22 cellular contexts compared by ENCODE assay signal in genomic region chr2:86470890-86471289, GRCh38. TPM values are rescaled to one million over a fixed set of nuclear protein-coding genes. Genes with fewer than 3 reads are reported as not detected.
A peak's percentile ranks its signal among the peaks of the same experiment; 100 is the strongest.
DNase-seq lines count a peak whose midpoint lies in the region; ATAC-seq and TF ChIP-seq lines count a peak whose summit lies in the region.
"Had no signal": no experiment of that assay in that cellular context is flagged by ENCODE, and none has a peak within 500 bp of the region (broad histone marks: within the 10 kb centered on the region; RNA-seq: fewer than 3 reads in every experiment).

No MANE protein-coding gene starts in this region.

- H3K27me3 Mint-ChIP-seq in activated T-cell treated with anti-CD3 and anti-CD28 coated beads, Interleukin-2, amount 50 U/mL, for 24 hours: no peaks in the 10 kb centered on the region
- H3K27me3 Mint-ChIP-seq in activated T-cell treated with anti-CD3 and anti-CD28 coated beads, Interleukin-2, amount 50 U/mL, for 4 hours (ENCODE audit: low read depth): no peaks in the 10 kb centered on the region
- H3K27me3 Mint-ChIP-seq: B cell; CD4-positive, alpha-beta memory T cell; CD8-positive, alpha-beta memory T cell had no signal

- H3K4me3 Mint-ChIP-seq in activated T-cell treated with anti-CD3 and anti-CD28 coated beads, Interleukin-2, amount 50 U/mL, for 24 hours: no peak overlapping the region
- no peak overlapping the region for H3K4me3 Mint-ChIP-seq in activated T-cell treated with anti-CD3 and anti-CD28 coated beads, Interleukin-2, amount 50 U/mL, for 4 hours
- H3K4me3 Mint-ChIP-seq: B cell; CD4-positive, alpha-beta memory T cell; CD8-positive, alpha-beta memory T cell had no signal

- ATAC-seq in activated T-cell treated with anti-CD3 and anti-CD28 coated beads, Interleukin-2, amount 50 U/mL, for 4 hours: no peak
- ATAC-seq: A549, GM12878 had no signal

- peaks cover 94% of the 10 kb centered on the region for H3K36me3 Mint-ChIP-seq in activated T-cell treated with anti-CD3 and anti-CD28 coated beads, Interleukin-2, amount 50 U/mL, for 24 hours (ENCODE audit: low read depth)
- H3K36me3 Mint-ChIP-seq in activated T-cell treated with anti-CD3 and anti-CD28 coated beads, Interleukin-2, amount 50 U/mL, for 4 hours (ENCODE audit: insufficient read depth): peaks cover 58% of the 10 kb centered on the region

- H3K27ac ChIP-seq in VCaP (peak overlapping the region; percentile 40; the same call in 1 of the 2 replicates), coronary artery (no peak overlapping the region)
- H3K27ac ChIP-seq: 22Rv1; A549; BLaER1 treated with 17β-estradiol and CSF1 and Interleukin-3, amounts not matched to agents 10 nM and 100 nM; C4-2B had no signal

- DNase-seq in DMS53 (lab: John Stamatoyannopoulos, UW): peak; percentile 43
- DNase-seq in DMS53 treated with DMSO at 0.1 percent for 48 hours (lab: John Stamatoyannopoulos, UW; ENCODE audit: unreplicated experiment): no peak
- no peak for DNase-seq in activated T-cell treated with anti-CD3 and anti-CD28 coated beads, Interleukin-2, amount 50 U/mL, for 24 hours
- DNase-seq in activated T-cell treated with anti-CD3 and anti-CD28 coated beads, Interleukin-2, amount 50 U/mL, for 4 hours: no peak
- DNase-seq in coronary artery (ENCODE audit: low spot score): no peak
- DNase-seq: AML-193; CD4-positive, alpha-beta memory T cell; CD8-positive, alpha-beta memory T cell; COR-L47; DMS 273 treated with DMSO at 0.1 percent for 48 hours; DMS153; DMS79; DND-41; EL; GDM1 had no signal

- no peak overlapping the region for H3K4me3 ChIP-seq in coronary artery
- H3K4me3 ChIP-seq: A549; BLaER1 treated with 17β-estradiol and CSF1 and Interleukin-3, amounts not matched to agents 10 nM and 100 nM; GM12878 had no signal

- no peaks in the 10 kb centered on the region for H3K9me3 Mint-ChIP-seq in activated T-cell treated with anti-CD3 and anti-CD28 coated beads, Interleukin-2, amount 50 U/mL, for 24 hours
- no peaks in the 10 kb centered on the region for H3K9me3 Mint-ChIP-seq in activated T-cell treated with anti-CD3 and anti-CD28 coated beads, Interleukin-2, amount 50 U/mL, for 4 hours
- H3K9me3 Mint-ChIP-seq: CD4-positive, alpha-beta memory T cell; CD8-positive, alpha-beta memory T cell had no signal

- TF ChIP-seq CTCF in VCaP (conservative IDR thresholded peaks at IDR 0.05): no peak
- TF ChIP-seq CTCF in coronary artery (IDR thresholded peaks at IDR 0.05): no peak

- peaks cover 71% of the 10 kb centered on the region for H3K4me1 Mint-ChIP-seq in activated T-cell treated with anti-CD3 and anti-CD28 coated beads, Interleukin-2, amount 50 U/mL, for 24 hours (ENCODE audit: low read depth)
- H3K4me1 Mint-ChIP-seq in activated T-cell treated with anti-CD3 and anti-CD28 coated beads, Interleukin-2, amount 50 U/mL, for 4 hours (ENCODE audit: low read depth): peaks cover 60% of the 10 kb centered on the region
- H3K4me1 Mint-ChIP-seq: B cell had no signal

- H3K27ac Mint-ChIP-seq in activated T-cell treated with anti-CD3 and anti-CD28 coated beads, Interleukin-2, amount 50 U/mL, for 24 hours: peak overlapping the region; percentile 51
- H3K27ac Mint-ChIP-seq: B cell had no signal

RNA-seq across cellular contexts. Expression of gene KDM3A, which starts 29.7 kb away (rescaled TPM):
- 10 to 100 TPM; 32.9 to 45.9 (median 36.5) TPM for total RNA-seq in activated T-cell treated with anti-CD3 and anti-CD28 coated beads, Interleukin-2, amount 50 U/mL, for 4 hours
